In genomic region chr6:142551145-142551811, GRCh38 we compare ENCODE assay signal across 8 cellular contexts.
DNase-seq lines count a peak whose midpoint lies in the region; ATAC-seq lines count a peak whose summit lies in the region.
"Had no signal": no experiment of that assay in that cellular context is flagged by ENCODE, and none has a peak within 500 bp of the region (broad histone marks: within the 10 kb centered on the region; RNA-seq: fewer than 3 reads in every experiment).

No MANE protein-coding gene starts in this region.

- H3K4me3 Mint-ChIP-seq in activated CD8-positive, alpha-beta T cell treated with anti-CD3 and anti-CD28 coated beads, Interleukin-2, amount 10 ng/mL, durations not matched to agents 7 days and 5 days: peak overlapping the region; percentile 23

- H3K36me3 Mint-ChIP-seq in activated CD8-positive, alpha-beta T cell treated with anti-CD3 and anti-CD28 coated beads, Interleukin-2, amount 10 ng/mL, durations not matched to agents 7 days and 5 days (ENCODE audit: low read depth): peaks cover 8% of the 10 kb centered on the region

- H3K4me1 Mint-ChIP-seq in activated CD8-positive, alpha-beta T cell treated with anti-CD3 and anti-CD28 coated beads, Interleukin-2, amount 10 ng/mL, durations not matched to agents 7 days and 5 days (ENCODE audit: low read depth): peaks cover 34% of the 10 kb centered on the region

- POLR2A ChIA-PET in activated CD8-positive, alpha-beta T cell treated with anti-CD3 and anti-CD28 coated beads, Interleukin-2, amount 10 ng/mL, durations not matched to agents 7 days and 5 days (lab: Charles Lee): interaction anchor here (0.6 kb wide), 1 partner anchor 153 kb away, joined by 3 read pairs; no protein-coding TSS in a partner anchor

- H3K27me3 Mint-ChIP-seq in activated CD8-positive, alpha-beta T cell treated with anti-CD3 and anti-CD28 coated beads, Interleukin-2, amount 10 ng/mL, durations not matched to agents 7 days and 5 days (ENCODE audit: low read depth): no peaks in the 10 kb centered on the region

- H3K9me3 Mint-ChIP-seq in activated CD8-positive, alpha-beta T cell treated with anti-CD3 and anti-CD28 coated beads, Interleukin-2, amount 10 ng/mL, durations not matched to agents 7 days and 5 days (ENCODE audit: insufficient read depth): peaks cover 3% of the 10 kb centered on the region

- ATAC-seq in activated CD8-positive, alpha-beta T cell treated with anti-CD3 and anti-CD28 coated beads, Interleukin-2, amount 10 ng/mL, durations not matched to agents 7 days and 5 days: peak; percentile 96
- peak; percentile 98 for ATAC-seq in esophagus mucosa
- ATAC-seq in GM21528 (IDR thresholded peaks at IDR 0.05; ENCODE audit: low FRiP score, unreplicated experiment): no peak

- CTCF ChIA-PET in activated CD8-positive, alpha-beta T cell treated with anti-CD3 and anti-CD28 coated beads, Interleukin-2, amount 10 ng/mL, durations not matched to agents 7 days and 5 days (lab: Charles Lee): interaction anchor here (1.3 to 3.0 kb wide), 3 partner anchors 15 to 76 kb away, joined by 6 to 17 read pairs (median 15); no protein-coding TSS in a partner anchor

- H3K27ac Mint-ChIP-seq in activated CD8-positive, alpha-beta T cell treated with anti-CD3 and anti-CD28 coated beads, Interleukin-2, amount 10 ng/mL, durations not matched to agents 7 days and 5 days: peak overlapping the region; percentile 76

- DNase-seq in M059J (ENCODE audit: low read depth) (peak; percentile 91), NCI-H2081 treated with DMSO at 0.1 percent for 48 hours (lab: John Stamatoyannopoulos, UW) (no peak), NCI-H2196 treated with DMSO at 0.1 percent for 48 hours (lab: John Stamatoyannopoulos, UW; ENCODE audit: unreplicated experiment) (no peak)
- peak; percentile 74 for DNase-seq in activated CD8-positive, alpha-beta T cell treated with anti-CD3 and anti-CD28 coated beads, Interleukin-2, amount 10 ng/mL, durations not matched to agents 7 days and 5 days
- DNase-seq in stimulated activated CD8-positive, alpha-beta memory T cell treated with anti-CD3 and anti-CD28 coated beads, Interleukin-7, amount 100 ng/mL, for 24 hours (ENCODE audit: low read depth): peak; percentile 9
- DNase-seq: substantia nigra had no signal

Comparison
In these comparisons a context has a peak if more than half of its experiments do, and no peak if none do; other contexts are left out.
1. DNase-seq: peak in M059J (single experiment), activated CD8-positive, alpha-beta T cell treated with anti-CD3 and anti-CD28 coated beads, Interleukin-2, amount 10 ng/mL, durations not matched to agents 7 days and 5 days (single experiment) and stimulated activated CD8-positive, alpha-beta memory T cell treated with anti-CD3 and anti-CD28 coated beads, Interleukin-7, amount 100 ng/mL, for 24 hours (single experiment); none in NCI-H2081 treated with DMSO at 0.1 percent for 48 hours (single experiment) and NCI-H2196 treated with DMSO at 0.1 percent for 48 hours (single experiment).